In the genomic region with DNA sequence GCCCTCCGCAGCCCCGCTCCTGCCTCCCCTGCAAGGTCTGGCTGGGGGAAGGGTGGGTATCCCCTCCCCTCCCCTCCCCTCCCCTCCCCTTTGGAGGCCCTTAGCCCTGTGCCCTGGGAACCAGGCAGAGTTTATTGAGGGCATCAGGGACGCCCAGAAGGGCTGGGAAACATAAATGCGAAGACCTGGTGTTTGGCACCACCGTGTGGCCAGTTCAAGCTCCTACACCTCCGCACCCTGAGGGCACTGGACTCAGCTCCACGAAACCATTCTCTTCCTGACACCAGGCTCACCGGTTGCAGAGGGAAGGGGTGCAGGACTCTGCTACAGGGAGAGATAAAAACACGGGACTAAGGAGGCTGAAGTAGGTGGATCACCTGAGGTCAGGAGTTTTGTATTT, we compare ENCODE assay signal across 1 cellular context.
TF ChIP-seq lines count a peak whose summit lies in the region.

No MANE protein-coding gene starts in this region.

TF ChIP-seq in H1, 55 proteins besides CTCF, POLR2A, EP300 and RAD21:
- no peak for TF ChIP-seq CTBP2 (IDR thresholded peaks at IDR 0.05; ENCODE audit: borderline replicate concordance, insufficient read depth, insufficient read length, low read length)
- TF ChIP-seq KDM1A (IDR thresholded peaks at IDR 0.05; ENCODE audit: borderline replicate concordance, low read length) = no peak
- TF ChIP-seq FOSL1 (IDR thresholded peaks at IDR 0.05; ENCODE audit: insufficient read depth, low read depth, low read length) = no peak
- no peak for TF ChIP-seq JUND (IDR thresholded peaks at IDR 0.05; ENCODE audit: low read length)
- TF ChIP-seq BACH1 (IDR thresholded peaks at IDR 0.05; ENCODE audit: low read length) = no peak
- no peak for TF ChIP-seq SRF (IDR thresholded peaks at IDR 0.05; ENCODE audit: low read depth, low read length)
- no peak for TF ChIP-seq SAP30 (IDR thresholded peaks at IDR 0.05; ENCODE audit: insufficient read depth, insufficient replicate concordance, low read length)
